Comparison of ENCODE assay signal across 8 cellular contexts in genomic region chr17:27293359-27293897, GRCh38. TPM values are rescaled to one million over a fixed set of nuclear protein-coding genes. Genes with fewer than 3 reads are reported as not detected.
DNase-seq lines count a peak whose midpoint lies in the region; ATAC-seq, FAIRE-seq and TF ChIP-seq lines count a peak whose summit lies in the region.

No MANE protein-coding gene starts in this region.

- peaks cover 11% of the 10 kb centered on the region for H3K36me3 ChIP-seq in SU-DHL-6 (ENCODE audit: low read length)
- H3K36me3 ChIP-seq in effector memory CD4-positive, alpha-beta T cell (ENCODE audit: control insufficient read depth, insufficient read depth, low read length), result no peaks in the 10 kb centered on the region
- H3K36me3 ChIP-seq in pancreas, result no peaks in the 10 kb centered on the region

- in situ Hi-C loops in GM13976 (cut with MboI; ENCODE audit: low sequenced_read_pairs, unreplicated experiment), result loop anchor here (25.0 kb wide), 1 partner anchor 169 kb away; the partner anchor contains the start of gene KSR1

- TF ChIP-seq CTCF in GM13976 (IDR thresholded peaks at IDR 0.05; ENCODE audit: borderline replicate concordance, control extremely low read depth, extremely low read depth, insufficient read depth, missing control alignments) (no peak), SU-DHL-6 (IDR thresholded peaks at IDR 0.05; ENCODE audit: insufficient read depth, low read length, poor library complexity, severe bottlenecking) (no peak), pancreas (IDR thresholded peaks at IDR 0.05) (no peak), omental fat pad (IDR thresholded peaks at IDR 0.05) (no peak), foreskin fibroblast (IDR thresholded peaks at IDR 0.05; ENCODE audit: low read depth, low read length) (no peak)

- 84 to 87% methylated on average over 15 of the region's 15 CpGs for WGBS in pancreas, 2 donors

- intact Hi-C loops in pancreas (cut with DNase I), result no loop called here

- peaks cover 7% of the 10 kb centered on the region; the same call in 1 of the 2 replicates for H4K20me1 ChIP-seq in SU-DHL-6 (ENCODE audit: low read depth, low read length)

- H3K4me1 ChIP-seq in effector memory CD4-positive, alpha-beta T cell (ENCODE audit: control insufficient read depth, insufficient read depth, low read length, poor library complexity, severe bottlenecking), result peaks cover 20% of the 10 kb centered on the region
- peaks cover 0 to 21% (median 15%) of the 10 kb centered on the region in 3 donors for H3K4me1 ChIP-seq in pancreas

- H3K79me2 ChIP-seq in SU-DHL-6 (ENCODE audit: insufficient read depth, low read length), result peaks cover 44% of the 10 kb centered on the region

- H3K27ac ChIP-seq in SU-DHL-6 (ENCODE audit: low read depth, low read length) (peak overlapping the region; percentile 49), pancreas (peak overlapping the region; percentile 96 to 99 (median 98))
- peak overlapping the region; percentile 98 for H3K27ac ChIP-seq in effector memory CD4-positive, alpha-beta T cell (ENCODE audit: insufficient read depth, low read length, poor library complexity, severe bottlenecking)

- H3K4me2 ChIP-seq in SU-DHL-6 (ENCODE audit: low read depth, low read length, poor library complexity, severe bottlenecking), result peak overlapping the region; percentile 67

- peak overlapping the region; percentile 35 for H3K4me3 ChIP-seq in SU-DHL-6 (ENCODE audit: insufficient read depth, low read length, poor library complexity, severe bottlenecking)
- H3K4me3 ChIP-seq in effector memory CD4-positive, alpha-beta T cell (ENCODE audit: insufficient read depth, low read depth, low read length, poor library complexity, severe bottlenecking), result peak overlapping the region; percentile 100
- peak overlapping the region in 3 of 4 donors; percentile 72 to 97 (median 96) for H3K4me3 ChIP-seq in pancreas
- peak overlapping the region in 1 of 2 donors; percentile 2 for H3K4me3 ChIP-seq in foreskin fibroblast (ENCODE audit: low read depth in 1 of 2, low read length in 2 of 2)

- H3K27me3 ChIP-seq in SU-DHL-6 (ENCODE audit: low read length) (no peaks in the 10 kb centered on the region), pancreas (no peaks in the 10 kb centered on the region)
- H3K27me3 ChIP-seq in effector memory CD4-positive, alpha-beta T cell (replicated peaks; ENCODE audit: control insufficient read depth, insufficient read depth, low read length, poor library complexity, severe bottlenecking), result no peaks in the 10 kb centered on the region

- H3K9me3 ChIP-seq in SU-DHL-6 (ENCODE audit: insufficient read depth, low read length) (no peaks in the 10 kb centered on the region), pancreas (no peaks in the 10 kb centered on the region)
- no peaks in the 10 kb centered on the region for H3K9me3 ChIP-seq in effector memory CD4-positive, alpha-beta T cell (ENCODE audit: control insufficient read depth, low read length)

- peak overlapping the region; percentile 78 for H3K9ac ChIP-seq in SU-DHL-6 (ENCODE audit: low read length)

- H3K9me2 ChIP-seq in SU-DHL-6 (replicated peaks; ENCODE audit: insufficient read depth, low read length), result no peaks in the 10 kb centered on the region

- no peak for FAIRE-seq in pancreas (lab: Jason Lieb, UNC)
- FAIRE-seq in HTR-8/SVneo (lab: Jason Lieb, UNC), result no peak

- 0 out of 2 replicates have a peak, but pooled peaks cover 8% of the 10 kb centered on the region for H3F3A ChIP-seq in SU-DHL-6 (ENCODE audit: insufficient read depth)

- DNase-seq in GM13976 (ENCODE audit: low spot score) (peak; percentile 34), pancreas (peak in 3 of 6 donors; percentile 29 to 38 (median 37)), omental fat pad (ENCODE audit: low spot score) (no peak), HTR-8/SVneo (ENCODE audit: insufficient read length, low spot score) (no peak), foreskin fibroblast (no peak), globus pallidus (ENCODE audit: low spot score) (no peak)
- no peak for DNase-seq in effector memory CD4-positive, alpha-beta T cell

- no peak for ATAC-seq in pancreas
- ATAC-seq in omental fat pad (ENCODE audit: low FRiP score), result no peak

- H2AFZ ChIP-seq in SU-DHL-6 (ENCODE audit: low read depth, low read length, severe bottlenecking), result peak overlapping the region; percentile 81

RNA-seq across cellular contexts. Expression of gene WSB1, which starts 0.5 kb away (rescaled TPM):
- total RNA-seq in pancreas, result 10 to 100 TPM; 41.3 to 73.7 (median 50.3) TPM
- polyA plus RNA-seq in pancreas, result 10 to 100 TPM; 49.8 to 84.3 TPM
- 100 to 1,000 TPM; 136 to 217 (median 175) TPM for total RNA-seq in omental fat pad
